Comparison of ENCODE assay signal across 1 cellular context in genomic region chr1:208158640-208159541, GRCh38.
TF ChIP-seq lines count a peak whose summit lies in the region.

No MANE protein-coding gene starts in this region.

TF ChIP-seq in IMR-90, 13 proteins besides CTCF, POLR2A, EP300 and RAD21 (continued from another document):
- TF ChIP-seq MXI1 (IDR thresholded peaks at IDR 0.05; ENCODE audit: borderline replicate concordance, low read depth, low read length) (no peak), RCOR1 (IDR thresholded peaks at IDR 0.05; ENCODE audit: insufficient replicate concordance, low read length) (no peak), MAFK (IDR thresholded peaks at IDR 0.05; ENCODE audit: low read depth, low read length) (no peak)
